In genomic region chr3:108225221-108225620, GRCh38 we compare ENCODE assay signal across 17 cellular contexts. TPM values are rescaled to one million over a fixed set of nuclear protein-coding genes. Genes with fewer than 3 reads are reported as not detected.
DNase-seq lines count a peak whose midpoint lies in the region; ATAC-seq and TF ChIP-seq lines count a peak whose summit lies in the region.
"Had no signal": no experiment of that assay in that cellular context is flagged by ENCODE, and none has a peak within 500 bp of the region (broad histone marks: within the 10 kb centered on the region; RNA-seq: fewer than 3 reads in every experiment).

No MANE protein-coding gene starts in this region.

- H3K36me3 ChIP-seq in testis (ENCODE audit: low read depth, missing control alignments) = no peaks in the 10 kb centered on the region
- H3K36me3 ChIP-seq: BLaER1 had no signal

- 88 to 94% methylated on average over 1 of the region's 1 CpG for WGBS in testis, 2 donors

- peaks cover 4% of the 10 kb centered on the region for H3K36me3 Mint-ChIP-seq in activated CD4-positive, alpha-beta T cell treated with anti-CD3 and anti-CD28 coated beads for 36 hours (ENCODE audit: low read depth)
- H3K36me3 Mint-ChIP-seq in effector memory CD8-positive, alpha-beta T cell (ENCODE audit: insufficient read depth) = peaks cover 14% of the 10 kb centered on the region
- peaks cover 0 to 6% of the 10 kb centered on the region in 2 donors for H3K36me3 Mint-ChIP-seq in stimulated activated naive B cell treated with anti-CD40 and anti-IgM and Interleukin-4, amounts not matched to agents 10 μg/mL and 1 μg/mL and 100 μg/mL, for 72 hours

- H3K4me1 Mint-ChIP-seq in activated CD4-positive, alpha-beta T cell treated with anti-CD3 and anti-CD28 coated beads for 36 hours = peaks cover 33% of the 10 kb centered on the region
- peaks cover 27 to 40% of the 10 kb centered on the region in 2 donors for H3K4me1 Mint-ChIP-seq in effector memory CD8-positive, alpha-beta T cell (ENCODE audit: low read depth in 2 of 2)
- H3K4me1 Mint-ChIP-seq in stimulated activated naive B cell treated with anti-CD40 and anti-IgM and Interleukin-4, amounts not matched to agents 10 μg/mL and 1 μg/mL and 100 μg/mL, for 72 hours = peaks cover 17 to 39% of the 10 kb centered on the region in 2 donors

- peak overlapping the region; percentile 99 for H3K27ac Mint-ChIP-seq in activated CD4-positive, alpha-beta T cell treated with anti-CD3 and anti-CD28 coated beads for 36 hours
- H3K27ac Mint-ChIP-seq in effector memory CD8-positive, alpha-beta T cell = peak overlapping the region; percentile 100
- H3K27ac Mint-ChIP-seq in stimulated activated naive B cell treated with anti-CD40 and anti-IgM and Interleukin-4, amounts not matched to agents 10 μg/mL and 1 μg/mL and 100 μg/mL, for 72 hours = peak overlapping the region; percentile 99

- no peak for DNase-seq in activated CD4-positive, alpha-beta T cell treated with anti-CD3 and anti-CD28 coated beads for 36 hours
- no peak for DNase-seq in activated CD4-positive, alpha-beta T cell treated with anti-CD3 and anti-CD28 coated beads, Interleukin-2, amount 50 U/mL, for 48 hours
- peak; percentile 21 for DNase-seq in NCI-H69 (lab: John Stamatoyannopoulos, UW)
- DNase-seq in effector memory CD8-positive, alpha-beta T cell = no peak
- no peak for DNase-seq in stimulated activated naive B cell treated with anti-CD40 and anti-IgM and Interleukin-4, amounts not matched to agents 10 μg/mL and 1 μg/mL and 100 μg/mL, for 72 hours
- DNase-seq in testis = no peak
- DNase-seq in NCI-H510A treated with DMSO at 0.1 percent for 48 hours (lab: John Stamatoyannopoulos, UW) = no peak
- DNase-seq: COR-L47, GF-D8, NCI-H187, NCI-H345, NCI-H526 treated with DMSO at 0.1 percent for 48 hours, PC-3 had no signal

- no peak for ATAC-seq in activated CD4-positive, alpha-beta T cell treated with anti-CD3 and anti-CD28 coated beads for 36 hours
- no peak for ATAC-seq in effector memory CD8-positive, alpha-beta T cell (replicated peaks)
- ATAC-seq in stimulated activated naive B cell treated with anti-CD40 and anti-IgM and Interleukin-4, amounts not matched to agents 10 μg/mL and 1 μg/mL and 100 μg/mL, for 72 hours (replicated peaks) = no peak
- no peak for ATAC-seq in HG03280 (IDR thresholded peaks at IDR 0.05; ENCODE audit: unreplicated experiment)
- ATAC-seq: PC-3 had no signal

- no peak overlapping the region for H3K4me3 Mint-ChIP-seq in activated CD4-positive, alpha-beta T cell treated with anti-CD3 and anti-CD28 coated beads for 36 hours
- no peak overlapping the region for H3K4me3 Mint-ChIP-seq in effector memory CD8-positive, alpha-beta T cell
- no peak overlapping the region for H3K4me3 Mint-ChIP-seq in stimulated activated naive B cell treated with anti-CD40 and anti-IgM and Interleukin-4, amounts not matched to agents 10 μg/mL and 1 μg/mL and 100 μg/mL, for 72 hours

- H3K4me3 ChIP-seq in testis = no peak overlapping the region
- H3K4me3 ChIP-seq: BLaER1 had no signal

- POLR2A ChIA-PET in activated CD4-positive, alpha-beta T cell treated with anti-CD3 and anti-CD28 coated beads for 36 hours (lab: Charles Lee) = interaction anchor here (0.6 to 0.7 kb wide), 2 partner anchors 703 to 850 kb away, joined by 3 to 5 read pairs; no protein-coding TSS in a partner anchor

- no peak for TF ChIP-seq POLR2A in testis (IDR thresholded peaks at IDR 0.05)

- intact Hi-C loops in activated CD4-positive, alpha-beta T cell treated with anti-CD3 and anti-CD28 coated beads for 36 hours (cut with DNase I, micrococcal nuclease) = loop anchor here in 1 of 2 experiments (10.0 kb wide), 2 partner anchors 600 to 630 kb away; partner anchors contain the start of gene TRAT1
- intact Hi-C loops in testis (cut with DNase I; ENCODE audit: low total_unique reads) = no loop called here

- H3K27ac ChIP-seq in testis = no peak overlapping the region
- H3K27ac ChIP-seq: 22Rv1, BLaER1, RWPE1 had no signal

- CTCF ChIA-PET in activated CD4-positive, alpha-beta T cell treated with anti-CD3 and anti-CD28 coated beads for 36 hours (lab: Charles Lee) = interaction anchor here (0.6 to 2.0 kb wide), 4 partner anchors 24 to 346 kb away, joined by 3 to 7 read pairs (median 5); no protein-coding TSS in a partner anchor

- no peaks in the 10 kb centered on the region for H3K27me3 ChIP-seq in testis
- H3K27me3 ChIP-seq: BLaER1 had no signal

- H3K4me1 ChIP-seq in testis = peaks cover 23% of the 10 kb centered on the region

- no peaks in the 10 kb centered on the region for H3K9me3 ChIP-seq in testis
- H3K9me3 ChIP-seq: BLaER1 had no signal

- H3K27me3 Mint-ChIP-seq in activated CD4-positive, alpha-beta T cell treated with anti-CD3 and anti-CD28 coated beads for 36 hours = no peaks in the 10 kb centered on the region
- H3K27me3 Mint-ChIP-seq in effector memory CD8-positive, alpha-beta T cell = no peaks in the 10 kb centered on the region
- H3K27me3 Mint-ChIP-seq in stimulated activated naive B cell treated with anti-CD40 and anti-IgM and Interleukin-4, amounts not matched to agents 10 μg/mL and 1 μg/mL and 100 μg/mL, for 72 hours = no peaks in the 10 kb centered on the region

- H3K9me3 Mint-ChIP-seq in activated CD4-positive, alpha-beta T cell treated with anti-CD3 and anti-CD28 coated beads for 36 hours (ENCODE audit: low read depth) = no peaks in the 10 kb centered on the region
- H3K9me3 Mint-ChIP-seq in effector memory CD8-positive, alpha-beta T cell = no peaks in the 10 kb centered on the region
- H3K9me3 Mint-ChIP-seq in stimulated activated naive B cell treated with anti-CD40 and anti-IgM and Interleukin-4, amounts not matched to agents 10 μg/mL and 1 μg/mL and 100 μg/mL, for 72 hours = no peaks in the 10 kb centered on the region

- no peak for TF ChIP-seq CTCF in testis (IDR thresholded peaks at IDR 0.05)

RNA-seq across cellular contexts. Expression of gene IFT57, which starts 3.0 kb away (rescaled TPM):
- total RNA-seq in activated CD4-positive, alpha-beta T cell treated with anti-CD3 and anti-CD28 coated beads for 36 hours = 10 to 100 TPM; 27.9 to 29.6 TPM
- 100 to 1,000 TPM; 112 to 185 TPM for total RNA-seq in testis
- polyA plus RNA-seq in testis (ENCODE audit: insufficient read depth, low read depth, low replicate concordance) = 211 TPM
